9 cellular contexts compared by ENCODE assay signal in genomic region chr14:20934148-20934762, GRCh38. TPM values are rescaled to one million over a fixed set of nuclear protein-coding genes. Genes with fewer than 3 reads are reported as not detected.
DNase-seq lines count a peak whose midpoint lies in the region; ATAC-seq, FAIRE-seq and TF ChIP-seq lines count a peak whose summit lies in the region.
"Had no signal": no experiment of that assay in that cellular context is flagged by ENCODE, and none has a peak within 500 bp of the region (broad histone marks: within the 10 kb centered on the region; RNA-seq: fewer than 3 reads in every experiment).

No MANE protein-coding gene starts in this region.

- TF ChIP-seq CTCF in OCI-LY7 (conservative IDR thresholded peaks at IDR 0.05; ENCODE audit: low read length) (peak; percentile 84), neural crest cell (conservative IDR thresholded peaks at IDR 0.05) (peak; percentile 67), ovary (IDR thresholded peaks at IDR 0.05) (no peak)

- H3K9me3 ChIP-seq in OCI-LY7 (ENCODE audit: low read length), result no peaks in the 10 kb centered on the region
- no peaks in the 10 kb centered on the region for H3K9me3 ChIP-seq in ovary
- no peaks in the 10 kb centered on the region for H3K9me3 ChIP-seq in small intestine (ENCODE audit: control insufficient read depth, low read depth)

- ATAC-seq in GM19452 (IDR thresholded peaks at IDR 0.05; ENCODE audit: unreplicated experiment), result no peak

- TF ChIP-seq POLR2A in ovary (IDR thresholded peaks at IDR 0.05), result no peak

- FAIRE-seq in small intestine (lab: Jason Lieb, UNC), result no peak
- FAIRE-seq: A204.1 had no signal

- no peaks in the 10 kb centered on the region for H3K36me3 ChIP-seq in OCI-LY7 (ENCODE audit: insufficient read depth, low read length)
- no peaks in the 10 kb centered on the region for H3K36me3 ChIP-seq in ovary
- no peaks in the 10 kb centered on the region for H3K36me3 ChIP-seq in small intestine (ENCODE audit: control insufficient read depth in 2 of 2, insufficient read depth in 2 of 2, low read length in 2 of 2)

- H3K27me3 Mint-ChIP-seq in dendritic cell treated with granulocyte-macrophage colony-stimulating factor and Interleukin-4, amounts not matched to agents 40 ng/mL and 50 ng/mL, for 4 days, result no peaks in the 10 kb centered on the region
- H3K27me3 Mint-ChIP-seq in neural crest cell (ENCODE audit: low read depth), result peaks cover 37% of the 10 kb centered on the region

- no peaks in the 10 kb centered on the region for H3K27me3 ChIP-seq in ovary
- no peaks in the 10 kb centered on the region for H3K27me3 ChIP-seq in small intestine (ENCODE audit: control insufficient read depth in 2 of 2, insufficient read depth in 2 of 2, low read length in 2 of 2)

- H3K9me2 ChIP-seq in OCI-LY7 (ENCODE audit: insufficient read depth, low read length), result no peaks in the 10 kb centered on the region

- peak; percentile 68 for DNase-seq in DMS 273 (lab: John Stamatoyannopoulos, UW; ENCODE audit: unreplicated experiment)
- DNase-seq in DMS 273 treated with DMSO at 0.1 percent for 48 hours (lab: John Stamatoyannopoulos, UW), result no peak
- peak; percentile 44 for DNase-seq in OCI-LY7 (ENCODE audit: low spot score)
- peak; percentile 45 for DNase-seq in neural crest cell (ENCODE audit: low read depth, low spot score)
- DNase-seq in ovary, result no peak
- DNase-seq in small intestine, result no peak

- H3K27ac ChIP-seq in OCI-LY7 (ENCODE audit: low read depth, low read length, poor library complexity, severe bottlenecking) (no peak overlapping the region), ovary (no peak overlapping the region), small intestine (ENCODE audit: low read depth in 1 of 2, low read length in 1 of 2) (no peak overlapping the region)

- no peak overlapping the region for H2AFZ ChIP-seq in OCI-LY7 (ENCODE audit: low read length)

- no peaks in the 10 kb centered on the region for H3K36me3 Mint-ChIP-seq in dendritic cell treated with granulocyte-macrophage colony-stimulating factor and Interleukin-4, amounts not matched to agents 40 ng/mL and 50 ng/mL, for 4 days (ENCODE audit: low read depth)
- H3K36me3 Mint-ChIP-seq in neural crest cell (ENCODE audit: low read depth), result no peaks in the 10 kb centered on the region

- intact Hi-C loops in OCI-LY7 (cut with micrococcal nuclease; ENCODE audit: unreplicated experiment), result no loop called here
- intact Hi-C loops in dendritic cell treated with granulocyte-macrophage colony-stimulating factor and Interleukin-4, amounts not matched to agents 40 ng/mL and 50 ng/mL, for 4 days (cut with micrococcal nuclease), result no loop called here
- intact Hi-C loops in ovary (cut with DNase I), result no loop called here

- WGBS in ovary, 3 donors, result 22 to 27% (median 24%) methylated on average over 18 of the region's 18 CpGs
- WGBS in small intestine, 3 donors, result 35 to 46% (median 41%) methylated on average over 18 of the region's 18 CpGs

- H3K79me2 ChIP-seq in OCI-LY7 (ENCODE audit: insufficient read depth, low read depth, low read length), result no peaks in the 10 kb centered on the region

- no TSS peak for BruUV-seq in OCI-LY7 (replicated peaks; lab: Mats Ljungman, UMichigan)

- H3K4me1 ChIP-seq in OCI-LY7 (ENCODE audit: insufficient read depth, low read length, poor library complexity, severe bottlenecking) (no peaks in the 10 kb centered on the region), ovary (ENCODE audit: insufficient read depth) (no peaks in the 10 kb centered on the region), small intestine (ENCODE audit: control insufficient read depth in 2 of 2, insufficient read depth in 1 of 2, low read depth in 1 of 2, low read length in 1 of 2) (no peaks in the 10 kb centered on the region)

- no peak overlapping the region for H3K4me2 ChIP-seq in OCI-LY7 (ENCODE audit: low read length)

- POLR2A ChIA-PET in OCI-LY7 (lab: Charles Lee), result no interaction called here

- H3K4me3 Mint-ChIP-seq in dendritic cell treated with granulocyte-macrophage colony-stimulating factor and Interleukin-4, amounts not matched to agents 40 ng/mL and 50 ng/mL, for 4 days, result no peak overlapping the region
- H3K4me3 Mint-ChIP-seq in neural crest cell, result no peak overlapping the region

- TF ChIP-seq EP300 in ovary (IDR thresholded peaks at IDR 0.05), result no peak

- no peaks in the 10 kb centered on the region for H3K9me3 Mint-ChIP-seq in dendritic cell treated with granulocyte-macrophage colony-stimulating factor and Interleukin-4, amounts not matched to agents 40 ng/mL and 50 ng/mL, for 4 days
- H3K9me3 Mint-ChIP-seq in neural crest cell, result no peaks in the 10 kb centered on the region

- no peaks in the 10 kb centered on the region for H4K20me1 ChIP-seq in OCI-LY7 (ENCODE audit: insufficient read depth, low read length)

- peaks cover 30% of the 10 kb centered on the region for H3K4me1 Mint-ChIP-seq in dendritic cell treated with granulocyte-macrophage colony-stimulating factor and Interleukin-4, amounts not matched to agents 40 ng/mL and 50 ng/mL, for 4 days (ENCODE audit: low read depth)
- H3K4me1 Mint-ChIP-seq in neural crest cell, result no peaks in the 10 kb centered on the region

- H3K27ac Mint-ChIP-seq in dendritic cell treated with granulocyte-macrophage colony-stimulating factor and Interleukin-4, amounts not matched to agents 40 ng/mL and 50 ng/mL, for 4 days, result peak overlapping the region; percentile 63
- no peak overlapping the region for H3K27ac Mint-ChIP-seq in neural crest cell (ENCODE audit: unreplicated experiment)

- CTCF ChIA-PET in OCI-LY7 (lab: Charles Lee; ENCODE audit: unreplicated experiment), result no interaction called here

- no peak overlapping the region for H3K4me3 ChIP-seq in OCI-LY7 (ENCODE audit: low read depth, low read length, poor library complexity, severe bottlenecking)
- H3K4me3 ChIP-seq in ovary, result no peak overlapping the region
- H3K4me3 ChIP-seq in small intestine (ENCODE audit: low read depth in 1 of 2, low read length in 2 of 2), result no peak overlapping the region

RNA-seq across cellular contexts. Expression of gene RNASE2, which starts 21.0 kb away (rescaled TPM):
- total RNA-seq in OCI-LY7 (2014; rRNA removed; shearing (Covaris generic)), result not detected in 2 replicates
- total RNA-seq in OCI-LY7 (2022), result not detected in 2 replicates
- total RNA-seq in neural crest cell, result not detected in 2 replicates
- 1 to 10 TPM in 3 of 7 donors, under 1 TPM in 3, not detected in 1; 0.38 to 2.9 (median 0.76) TPM for total RNA-seq in ovary
- 1 to 10 TPM; 2.9 to 3.0 TPM for polyA plus RNA-seq in ovary
- polyA plus RNA-seq in small intestine, result 1 to 10 TPM in 1 of 3 donors, not detected in 2; 3.4 TPM

RNA-seq across cellular contexts. Expression of gene RNASE3, which starts 43.1 kb away (rescaled TPM):
- total RNA-seq in OCI-LY7 (2014; rRNA removed; shearing (Covaris generic)), result not detected in 2 replicates
- total RNA-seq in OCI-LY7 (2022) (not detected in 2 replicates), neural crest cell (not detected in 2 replicates), ovary (not detected)
- polyA plus RNA-seq in ovary (under 1 TPM in 1 of 2 donors, not detected in 1; 0.24 TPM), small intestine (under 1 TPM in 1 of 3 donors, not detected in 2; 0.09 TPM)

RNA-seq across cellular contexts. Expression of gene METTL17, which starts 55.5 kb away (rescaled TPM):
- total RNA-seq in OCI-LY7 (2014; rRNA removed; shearing (Covaris generic)), result 103 and 117 TPM in 2 replicates
- 92.0 and 105 TPM in 2 replicates for total RNA-seq in OCI-LY7 (2022)
- total RNA-seq in neural crest cell, result 86.5 and 88.8 TPM in 2 replicates
- 10 to 100 TPM; 42.5 to 65.1 (median 45.7) TPM for total RNA-seq in ovary
- 10 to 100 TPM; 49.9 to 53.6 TPM for polyA plus RNA-seq in ovary
- polyA plus RNA-seq in small intestine, result 100 to 1,000 TPM in 1 of 3 donors, 10 to 100 TPM in 2; 68.5 to 119 (median 74.6) TPM

Comparison
In these comparisons a context has a peak if more than half of its experiments do, and no peak if none do; other contexts are left out.
1. DNase-seq: peak in DMS 273 (single experiment), OCI-LY7 (single experiment) and neural crest cell (single experiment); none in DMS 273 treated with DMSO at 0.1 percent for 48 hours (single experiment), ovary (0 of 5) and small intestine (single experiment).
2. CTCF ChIP-seq: peak in OCI-LY7 (single experiment) and neural crest cell (single experiment); none in ovary (0 of 3).